Comparison of ENCODE assay signal across 8 cellular contexts in genomic region chr17:36545465-36546417, GRCh38. TPM values are rescaled to one million over a fixed set of nuclear protein-coding genes. Genes with fewer than 3 reads are reported as not detected.
DNase-seq lines count a peak whose midpoint lies in the region; TF ChIP-seq lines count a peak whose summit lies in the region.

No MANE protein-coding gene starts in this region.

- H2AK5ac ChIP-seq in H9 (ENCODE audit: insufficient read length, low read length), result no peak overlapping the region

- H3K27ac Mint-ChIP-seq in H9, result peak overlapping the region; percentile 96 to 97 (median 97)

- H3K9ac ChIP-seq in ES-I3 (ENCODE audit: low read depth, low read length) (peak overlapping the region; percentile 100), H9 (ENCODE audit: extremely low read depth, insufficient read length, low read length) (peak overlapping the region; percentile 90), stomach smooth muscle (ENCODE audit: low read length in 2 of 2) (peak overlapping the region; percentile 90 to 96)

- H3K4me3 Mint-ChIP-seq in H9, result peak overlapping the region; percentile 87 to 95

- no CpG with 5 or more reads among the region's 60 CpGs for WGBS in H9 (ENCODE audit: extremely low coverage, insufficient read length, low lambda C conversion rate)

- H3K9me3 Mint-ChIP-seq in H9, result no peaks in the 10 kb centered on the region

- H3K36me3 ChIP-seq in ES-I3 (ENCODE audit: insufficient read depth, low read length), result no peaks in the 10 kb centered on the region
- peaks cover 66% of the 10 kb centered on the region for H3K36me3 ChIP-seq in MG63
- H3K36me3 ChIP-seq in neuron (ENCODE audit: insufficient read depth, low read length), result peaks cover 7% of the 10 kb centered on the region
- H3K36me3 ChIP-seq in stomach smooth muscle (ENCODE audit: control insufficient read depth in 2 of 2, insufficient read depth in 2 of 2, low read length in 2 of 2), result no peaks in the 10 kb centered on the region

- no peak overlapping the region for H3K56ac ChIP-seq in H9 (ENCODE audit: insufficient read length, low read depth, low read length)

- no peak overlapping the region for H3T11ph ChIP-seq in H9 (ENCODE audit: low read length)

- H3K4me3 ChIP-seq in MG63, result peak overlapping the region; percentile 98
- H3K4me3 ChIP-seq in foreskin fibroblast (ENCODE audit: low read depth in 1 of 2, low read length in 2 of 2), result peak overlapping the region; percentile 50 to 89
- peak overlapping the region; percentile 90 for H3K4me3 ChIP-seq in neuron (ENCODE audit: low read length)
- H3K4me3 ChIP-seq in stomach smooth muscle (ENCODE audit: low read length in 2 of 2), result peak overlapping the region; percentile 85 to 98

- no peak overlapping the region for H2BK15ac ChIP-seq in H9 (ENCODE audit: low read depth, low read length)

- H4K20me1 ChIP-seq in H9 (ENCODE audit: control insufficient read depth, insufficient read depth, insufficient read length), result no peaks in the 10 kb centered on the region

- H3K27ac ChIP-seq in H9 (ENCODE audit: insufficient read length, low read depth, low read length), result peak overlapping the region; percentile 3
- peak overlapping the region; percentile 84 for H3K27ac ChIP-seq in stomach smooth muscle (ENCODE audit: low read length)

- peaks cover 5% of the 10 kb centered on the region for H3K23me2 ChIP-seq in H9 (ENCODE audit: insufficient read length, low read depth, low read length, poor library complexity, severe bottlenecking)

- H2BK5ac ChIP-seq in H9 (ENCODE audit: insufficient read length, low read length), result no peak overlapping the region

- H3K4me1 ChIP-seq in ES-I3 (ENCODE audit: insufficient read depth, low read length), result peaks cover 7% of the 10 kb centered on the region; the same call in 1 of the 2 replicates
- no peaks in the 10 kb centered on the region for H3K4me1 ChIP-seq in H9 (ENCODE audit: insufficient read depth, low read length)
- H3K4me1 ChIP-seq in neuron (ENCODE audit: insufficient read depth, low read length), result peaks cover 18% of the 10 kb centered on the region
- peaks cover 32% of the 10 kb centered on the region for H3K4me1 ChIP-seq in stomach smooth muscle (ENCODE audit: control insufficient read depth, insufficient read depth, low read length)

- TF ChIP-seq CTCF in H9 (conservative IDR thresholded peaks at IDR 0.05) (no peak), foreskin fibroblast (IDR thresholded peaks at IDR 0.05; ENCODE audit: low read depth, low read length) (no peak)

- H3K14ac ChIP-seq in H9 (ENCODE audit: insufficient read depth, low read length), result peak overlapping the region; percentile 93

- DNase-seq in H9, result peak; percentile 100
- peak; percentile 99 for DNase-seq in MG63
- DNase-seq in SHP77 (lab: John Stamatoyannopoulos, UW), result peak; percentile 91 to 93
- peak; percentile 93 for DNase-seq in activated gamma-delta T cell treated with anti-CD3 and anti-CD28 coated beads, Interleukin-2, amount 50 U/mL, for 16 hours (ENCODE audit: low read depth)
- DNase-seq in foreskin fibroblast, result peak; percentile 99

- H4K5ac ChIP-seq in H9 (ENCODE audit: insufficient read length, low read depth, low read length), result no peak overlapping the region

- H4K8ac ChIP-seq in H9 (replicated peaks; ENCODE audit: insufficient read length, low read depth, low read length), result no peak overlapping the region

- H3K27me3 ChIP-seq in H9 (ENCODE audit: insufficient read depth, low read length) (no peaks in the 10 kb centered on the region), MG63 (no peaks in the 10 kb centered on the region), neuron (ENCODE audit: insufficient read depth, low read length) (no peaks in the 10 kb centered on the region), stomach smooth muscle (ENCODE audit: control insufficient read depth in 1 of 2, insufficient read depth in 2 of 2, low read length in 2 of 2) (no peaks in the 10 kb centered on the region)

- H2BK12ac ChIP-seq in H9 (ENCODE audit: insufficient read length, low read depth, low read length), result no peak overlapping the region

- H3K23ac ChIP-seq in H9 (ENCODE audit: insufficient read length, low read depth, low read length), result no peak overlapping the region

- no peak overlapping the region for H2BK20ac ChIP-seq in H9 (ENCODE audit: low read depth, low read length, poor library complexity, severe bottlenecking)

- peaks cover 13% of the 10 kb centered on the region; the same call in 1 of the 2 replicates for H3K79me2 ChIP-seq in H9 (ENCODE audit: insufficient read depth, low read length)

- no peak overlapping the region for H2AFZ ChIP-seq in H9 (ENCODE audit: low read length)
- H2AFZ ChIP-seq in neuron (ENCODE audit: low read depth, low read length), result peak overlapping the region; percentile 34

- peaks cover 0 to 13% (median 0%) of the 10 kb centered on the region in 3 experiments; a peak in 4 of 7 replicates for H3K36me3 Mint-ChIP-seq in H9 (ENCODE audit: insufficient read depth in 1 of 3, low read depth in 3 of 3)

- H2BK120ac ChIP-seq in H9 (ENCODE audit: low read depth, low read length, poor library complexity, severe bottlenecking), result no peak overlapping the region

- H4K91ac ChIP-seq in H9 (ENCODE audit: insufficient read length, low read depth, low read length), result no peak overlapping the region

- H3K79me1 ChIP-seq in H9 (ENCODE audit: insufficient read depth, low read depth, low read length, poor library complexity, severe bottlenecking), result no peaks in the 10 kb centered on the region

- peak overlapping the region; percentile 84 for H3K4me2 ChIP-seq in H9 (ENCODE audit: insufficient read depth, insufficient read length, low read length)

- no peaks in the 10 kb centered on the region for H3K9me3 ChIP-seq in ES-I3 (ENCODE audit: control insufficient read depth, insufficient read depth, low read length)
- H3K9me3 ChIP-seq in H9 (ENCODE audit: control insufficient read depth, low read depth, low read length), result no peaks in the 10 kb centered on the region
- H3K9me3 ChIP-seq in MG63, result no peaks in the 10 kb centered on the region
- no peaks in the 10 kb centered on the region for H3K9me3 ChIP-seq in neuron (ENCODE audit: low read length)
- H3K9me3 ChIP-seq in stomach smooth muscle (ENCODE audit: control insufficient read depth in 2 of 2, low read length in 2 of 2), result no peaks in the 10 kb centered on the region

- H3K18ac ChIP-seq in H9 (ENCODE audit: insufficient read length, low read depth, low read length), result peak overlapping the region; percentile 52

- H3K27me3 Mint-ChIP-seq in H9 (ENCODE audit: low read depth), result no peaks in the 10 kb centered on the region

- H3K4me1 Mint-ChIP-seq in H9, result peaks cover 16 to 22% of the 10 kb centered on the region in 2 experiments

- H3K4ac ChIP-seq in H9 (ENCODE audit: low read depth, low read length), result no peak overlapping the region

RNA-seq across cellular contexts. Expression of gene GGNBP2, which starts 1.0 kb away (rescaled TPM):
- total RNA-seq in H9 (2021), result 52.8 and 55.6 TPM in 2 replicates
- total RNA-seq in MG63 (2014; rRNA removed; shearing (Covaris generic); ENCODE audit: low replicate concordance), result 64.2 and 77.3 TPM in 2 replicates

RNA-seq across cellular contexts. Expression of gene PIGW, which starts 11.0 kb away (rescaled TPM):
- total RNA-seq in H9 (2021), result 24.6 and 26.2 TPM in 2 replicates
- total RNA-seq in MG63 (2014; rRNA removed; shearing (Covaris generic); ENCODE audit: low replicate concordance), result 6.6 and 7.7 TPM in 2 replicates

RNA-seq across cellular contexts. Expression of gene MYO19, which starts 11.1 kb away (rescaled TPM):
- 134 and 144 TPM in 2 replicates for total RNA-seq in H9 (2021)
- total RNA-seq in MG63 (2014; rRNA removed; shearing (Covaris generic); ENCODE audit: low replicate concordance), result 73.9 and 76.5 TPM in 2 replicates

RNA-seq across cellular contexts. Expression of gene DHRS11, which starts 45.9 kb away (rescaled TPM):
- total RNA-seq in H9 (2021), result 27.4 and 27.9 TPM in 2 replicates
- 17.4 and 18.0 TPM in 2 replicates for total RNA-seq in MG63 (2014; rRNA removed; shearing (Covaris generic); ENCODE audit: low replicate concordance)

RNA-seq across cellular contexts. Expression of gene MRM1, which starts 55.6 kb away (rescaled TPM):
- 10.3 and 11.6 TPM in 2 replicates for total RNA-seq in H9 (2021)
- 16.7 and 19.9 TPM in 2 replicates for total RNA-seq in MG63 (2014; rRNA removed; shearing (Covaris generic); ENCODE audit: low replicate concordance)

Comparison
In these comparisons a context has a peak if more than half of its experiments do, and no peak if none do; other contexts are left out.
1. Peak in every context shown above with its lines: DNase-seq, H3K4me3 ChIP-seq and H3K27ac ChIP-seq.